Comparison of ENCODE assay signal across 2 cellular contexts in genomic region chr7:94656925-94657731, GRCh38.
A peak's percentile ranks its signal among the peaks of the same experiment; 100 is the strongest.
TF ChIP-seq lines count a peak whose summit lies in the region.

No MANE protein-coding gene starts in this region.

TF ChIP-seq in WTC11, 78 proteins besides CTCF, POLR2A, EP300 and RAD21:
- TF ChIP-seq EMX1 (CRISPR knock-in tag; IDR thresholded peaks at IDR 0.05) (no peak), TP53 (CRISPR knock-in tag; IDR thresholded peaks at IDR 0.05) (0 out of 2 replicates have a peak, but pooled peaks have one; percentile 7)

TF ChIP-seq in H1, 55 proteins besides CTCF, POLR2A, EP300 and RAD21:
- peak; percentile 57 for TF ChIP-seq E2F6 (IDR thresholded peaks at IDR 0.05)
- TF ChIP-seq HDAC2 (IDR thresholded peaks at IDR 0.05; ENCODE audit: borderline replicate concordance in 1 of 2, low read depth in 2 of 2, low read length in 2 of 2), result no peak
- TF ChIP-seq GABPA (IDR thresholded peaks at IDR 0.05; ENCODE audit: borderline replicate concordance, insufficient read depth, low read length), result no peak
- TF ChIP-seq BCL11A (IDR thresholded peaks at IDR 0.05; ENCODE audit: low read depth in 2 of 2, low read length in 2 of 2), result no peak
- no peak for TF ChIP-seq CREB1 (IDR thresholded peaks at IDR 0.05)
- no peak for TF ChIP-seq RNF2 (IDR thresholded peaks at IDR 0.05; ENCODE audit: borderline replicate concordance, low read depth, low read length, missing control alignments, poor library complexity, severe bottlenecking)
- no peak for TF ChIP-seq CHD1 (IDR thresholded peaks at IDR 0.05; ENCODE audit: low read depth, low read length)
- no peak for TF ChIP-seq SRF (IDR thresholded peaks at IDR 0.05; ENCODE audit: low read depth, low read length)
- TF ChIP-seq JUN (IDR thresholded peaks at IDR 0.05; ENCODE audit: low read depth, low read length), result no peak
- no peak for TF ChIP-seq MAFK (IDR thresholded peaks at IDR 0.05; ENCODE audit: low read depth, low read length)
- no peak for TF ChIP-seq SP2 (IDR thresholded peaks at IDR 0.05; ENCODE audit: low read length)
- no peak for TF ChIP-seq CTBP2 (IDR thresholded peaks at IDR 0.05; ENCODE audit: borderline replicate concordance, insufficient read depth, insufficient read length, low read length)
- 0 out of 2 replicates have a peak, but pooled peaks have one; percentile 6 for TF ChIP-seq TAF1 (IDR thresholded peaks at IDR 0.05; ENCODE audit: low read depth, low read length)
- no peak for TF ChIP-seq KDM1A (IDR thresholded peaks at IDR 0.05; ENCODE audit: borderline replicate concordance, low read length)
- TF ChIP-seq CEBPB (IDR thresholded peaks at IDR 0.05; ENCODE audit: low read depth, low read length), result no peak
- peak; percentile 59 for TF ChIP-seq MAX (IDR thresholded peaks at IDR 0.05)
- TF ChIP-seq CHD7 (IDR thresholded peaks at IDR 0.05; ENCODE audit: insufficient replicate concordance, low read length), result no peak
- no peak for TF ChIP-seq SIX5 (IDR thresholded peaks at IDR 0.05; ENCODE audit: low read depth, low read length)
- no peak for TF ChIP-seq TCF12 (IDR thresholded peaks at IDR 0.05; ENCODE audit: low read depth, low read length)
- no peak for TF ChIP-seq YY1 (IDR thresholded peaks at IDR 0.05; ENCODE audit: low read depth, low read length)
- TF ChIP-seq SP4 (IDR thresholded peaks at IDR 0.05; ENCODE audit: low read length), result no peak
- TF ChIP-seq RXRA (IDR thresholded peaks at IDR 0.05; ENCODE audit: insufficient read depth, low read depth, low read length), result no peak
- no peak for TF ChIP-seq USF2 (IDR thresholded peaks at IDR 0.05; ENCODE audit: low read length)
- TF ChIP-seq RFX5 (IDR thresholded peaks at IDR 0.05; ENCODE audit: borderline replicate concordance, low read depth, low read length), result no peak
- TF ChIP-seq SUZ12 (IDR thresholded peaks at IDR 0.05; ENCODE audit: low read length), result 0 out of 2 replicates have a peak, but pooled peaks have one; percentile 33
- TF ChIP-seq GTF2F1 (IDR thresholded peaks at IDR 0.05; ENCODE audit: borderline replicate concordance, low read depth, low read length), result no peak
- no peak for TF ChIP-seq HDAC6 (IDR thresholded peaks at IDR 0.05; ENCODE audit: low read depth, low read length)
- 0 out of 2 replicates have a peak, but pooled peaks have one; percentile 2 for TF ChIP-seq RBBP5 (IDR thresholded peaks at IDR 0.05; ENCODE audit: borderline replicate concordance, low read depth, low read length)
- TF ChIP-seq SP1 (IDR thresholded peaks at IDR 0.05; ENCODE audit: low read depth, low read length), result no peak
- TF ChIP-seq KDM4A (IDR thresholded peaks at IDR 0.05; ENCODE audit: low read depth, low read length, severe bottlenecking), result peak; percentile 64
- TF ChIP-seq POU5F1 (IDR thresholded peaks at IDR 0.05; ENCODE audit: low read depth, low read length), result no peak
- no peak for TF ChIP-seq ATF2 (IDR thresholded peaks at IDR 0.05; ENCODE audit: low read length)
- TF ChIP-seq ATF3 (IDR thresholded peaks at IDR 0.05; ENCODE audit: insufficient read depth, low read depth, low read length), result no peak
- TF ChIP-seq KDM5A (IDR thresholded peaks at IDR 0.05; ENCODE audit: low read length), result no peak
- no peak for TF ChIP-seq BACH1 (IDR thresholded peaks at IDR 0.05; ENCODE audit: low read length)
